Comparison of ENCODE assay signal across 8 cellular contexts in the genomic region with DNA sequence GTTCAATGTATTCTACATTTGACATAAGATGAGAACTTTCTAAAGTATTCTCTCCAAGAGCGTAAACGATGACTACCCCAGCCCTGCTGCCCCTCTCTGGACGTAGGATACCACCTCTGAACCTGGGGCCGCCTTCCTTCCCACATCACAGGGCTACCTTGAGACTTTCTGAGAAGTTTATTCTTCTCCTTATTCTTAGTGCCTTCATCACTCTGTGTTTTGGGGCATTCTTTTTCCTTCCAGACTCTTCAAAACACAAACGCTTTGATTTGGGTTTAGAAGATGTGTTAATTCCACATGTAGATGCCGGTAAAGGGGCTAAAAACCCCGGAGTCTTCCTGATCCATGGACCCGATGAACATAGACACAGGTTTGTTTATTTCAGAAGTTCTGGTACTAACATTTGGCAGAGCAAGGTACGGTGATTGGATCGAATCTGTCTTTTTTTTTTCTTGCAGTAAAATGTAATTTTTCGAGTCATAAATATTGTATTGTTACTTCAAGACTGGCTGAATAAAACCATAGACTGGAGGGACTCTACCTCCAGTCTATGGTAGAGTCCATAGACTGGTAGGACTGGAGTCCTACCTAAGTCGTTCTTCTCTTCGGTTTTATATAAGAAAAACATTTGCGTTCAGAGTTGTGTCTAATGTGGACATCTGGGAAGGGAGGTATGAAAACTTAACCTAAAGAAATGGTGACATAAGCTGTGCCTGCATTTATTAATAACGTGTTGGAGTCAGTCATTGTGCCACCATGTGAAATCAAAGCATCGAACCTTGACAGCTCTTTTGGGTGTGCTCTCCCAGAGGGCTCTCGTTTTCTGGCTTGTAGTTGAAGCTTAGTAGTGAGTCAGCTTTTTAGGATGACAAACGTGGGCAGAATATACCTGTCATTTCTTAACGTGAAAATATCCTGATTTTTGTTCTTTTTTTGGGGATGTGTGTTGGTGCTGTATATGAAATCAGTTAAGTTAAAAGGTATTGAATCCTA. TPM values are rescaled to one million over a fixed set of nuclear protein-coding genes. Genes with fewer than 3 reads are reported as not detected.
DNase-seq lines count a peak whose midpoint lies in the region; ATAC-seq and TF ChIP-seq lines count a peak whose summit lies in the region.

No MANE protein-coding gene starts in this region.

- POLR2A ChIA-PET in CD8-positive, alpha-beta T cell (lab: Charles Lee) = no interaction called here
- POLR2A ChIA-PET in OCI-LY7 (lab: Charles Lee) = interaction anchor here (0.9 to 1.4 kb wide), 3 partner anchors 11 to 140 kb away, joined by 4 to 6 read pairs (median 5); no protein-coding TSS in a partner anchor

- H3K27me3 Mint-ChIP-seq in CD8-positive, alpha-beta T cell (ENCODE audit: low read depth) = no peaks in the 10 kb centered on the region

- peaks cover 14% of the 10 kb centered on the region for H3K36me3 Mint-ChIP-seq in CD8-positive, alpha-beta T cell

- H3K27me3 ChIP-seq in CD8-positive, alpha-beta T cell (ENCODE audit: insufficient read depth, low read length) = no peaks in the 10 kb centered on the region
- no peaks in the 10 kb centered on the region for H3K27me3 ChIP-seq in colonic mucosa
- H3K27me3 ChIP-seq in mucosa of rectum (ENCODE audit: control insufficient read depth in 2 of 2, insufficient read depth in 2 of 2, low read length in 2 of 2) = no peaks in the 10 kb centered on the region

- no peaks in the 10 kb centered on the region for H3K9me3 ChIP-seq in CD8-positive, alpha-beta T cell (ENCODE audit: low read length)
- H3K9me3 ChIP-seq in OCI-LY7 (ENCODE audit: low read length) = no peaks in the 10 kb centered on the region
- H3K9me3 ChIP-seq in colonic mucosa = no peaks in the 10 kb centered on the region
- H3K9me3 ChIP-seq in mucosa of rectum (ENCODE audit: control insufficient read depth in 2 of 2, low read length in 2 of 2) = no peaks in the 10 kb centered on the region

- H3K36me3 ChIP-seq in CD8-positive, alpha-beta T cell (ENCODE audit: insufficient read depth, low read length) = no peaks in the 10 kb centered on the region
- H3K36me3 ChIP-seq in OCI-LY7 (ENCODE audit: insufficient read depth, low read length) = no peaks in the 10 kb centered on the region
- H3K36me3 ChIP-seq in colonic mucosa = no peaks in the 10 kb centered on the region
- no peaks in the 10 kb centered on the region for H3K36me3 ChIP-seq in mucosa of rectum (ENCODE audit: control insufficient read depth in 2 of 2, insufficient read depth in 2 of 2, low read length in 2 of 2)

- no peak for TF ChIP-seq CTCF in CD8-positive, alpha-beta T cell (IDR thresholded peaks at IDR 0.05)
- TF ChIP-seq CTCF in OCI-LY7 (conservative IDR thresholded peaks at IDR 0.05; ENCODE audit: low read length) = no peak; the same call in 1 of the 2 replicates
- no peak for TF ChIP-seq CTCF in colonic mucosa (IDR thresholded peaks at IDR 0.05)

- no peak overlapping the region for H3K27ac ChIP-seq in CD8-positive, alpha-beta T cell (ENCODE audit: low read depth, low read length)
- H3K27ac ChIP-seq in OCI-LY7 (ENCODE audit: low read depth, low read length, poor library complexity, severe bottlenecking) (peak overlapping the region; percentile 74), colonic mucosa (peak overlapping the region; percentile 100), mucosa of rectum (ENCODE audit: low read depth in 2 of 2, low read length in 2 of 2) (peak overlapping the region; percentile 96)

- H3K4me3 ChIP-seq in CD8-positive, alpha-beta T cell (ENCODE audit: low read depth, low read length) = peak overlapping the region; percentile 57
- H3K4me3 ChIP-seq in OCI-LY7 (ENCODE audit: low read depth, low read length, poor library complexity, severe bottlenecking) = peak overlapping the region; percentile 88
- peak overlapping the region; percentile 92 for H3K4me3 ChIP-seq in colonic mucosa
- peak overlapping the region; percentile 88 to 98 for H3K4me3 ChIP-seq in mucosa of rectum (ENCODE audit: low read length in 2 of 2)

- BruUV-seq in OCI-LY7 (replicated peaks; lab: Mats Ljungman, UMichigan) = TSS peak; percentile 69

- intact Hi-C loops in CD8-positive, alpha-beta T cell (cut with DNase I, micrococcal nuclease) = loop anchor here (5.0 to 10.0 kb wide), 10 partner anchors 46 to 954 kb away; partner anchors contain the start of genes GDAP2 (in 2 of the 2), WDR3 (in 2 of the 2), CD58 (in 1 of the 2) and TTF2 (in 1 of the 2)
- intact Hi-C loops in OCI-LY7 (cut with micrococcal nuclease; ENCODE audit: unreplicated experiment) = loop anchor here (5.0 to 10.0 kb wide), 3 partner anchors 296 to 559 kb away; partner anchors contain the start of genes GDAP2, TTF2 and WDR3
- intact Hi-C loops in colonic mucosa (cut with DNase I) = no loop called here

- H4K20me1 ChIP-seq in OCI-LY7 (ENCODE audit: insufficient read depth, low read length) = peaks cover 30% of the 10 kb centered on the region

- H3K79me2 ChIP-seq in OCI-LY7 (ENCODE audit: insufficient read depth, low read depth, low read length) = peaks cover 69% of the 10 kb centered on the region

- H3K27ac Mint-ChIP-seq in CD8-positive, alpha-beta T cell = peak overlapping the region; percentile 93

- DNase-seq in CD8-positive, alpha-beta T cell = peak in 2 of 7 experiments; percentile 16 to 20
- DNase-seq in OCI-LY7 (ENCODE audit: low spot score) = peak; percentile 63
- peak; percentile 31 for DNase-seq in colonic mucosa
- no peak for DNase-seq in anterior cingulate cortex (lab: John Stamatoyannopoulos, UW)
- DNase-seq in NCI-H146 (lab: John Stamatoyannopoulos, UW) = no peak

- peak overlapping the region; percentile 86; the same call in 1 of the 2 replicates for H2AFZ ChIP-seq in OCI-LY7 (ENCODE audit: low read length)

- CTCF ChIA-PET in CD8-positive, alpha-beta T cell (lab: Charles Lee) = interaction anchor here (0.8 kb wide), 1 partner anchor 240 kb away, joined by 3 read pairs; no protein-coding TSS in a partner anchor
- CTCF ChIA-PET in OCI-LY7 (lab: Charles Lee; ENCODE audit: unreplicated experiment) = interaction anchor here (1.0 kb wide), 1 partner anchor 308 kb away, joined by 3 read pairs; the partner anchor contains the start of gene TTF2

- no peaks in the 10 kb centered on the region for H3K9me2 ChIP-seq in OCI-LY7 (ENCODE audit: insufficient read depth, low read length)

- peaks cover 53% of the 10 kb centered on the region for H3K4me1 ChIP-seq in CD8-positive, alpha-beta T cell (ENCODE audit: insufficient read depth, low read length)
- peaks cover 40% of the 10 kb centered on the region for H3K4me1 ChIP-seq in OCI-LY7 (ENCODE audit: insufficient read depth, low read length, poor library complexity, severe bottlenecking)
- H3K4me1 ChIP-seq in colonic mucosa = peaks cover 3% of the 10 kb centered on the region
- H3K4me1 ChIP-seq in mucosa of rectum (ENCODE audit: control insufficient read depth in 2 of 2, insufficient read depth in 2 of 2, low read length in 2 of 2) = peaks cover 13 to 17% of the 10 kb centered on the region in 2 donors

- peak overlapping the region; percentile 94 for H3K4me2 ChIP-seq in OCI-LY7 (ENCODE audit: low read length)

- no peaks in the 10 kb centered on the region for H3K9me3 Mint-ChIP-seq in CD8-positive, alpha-beta T cell

- no peak for ATAC-seq in CD8-positive, alpha-beta T cell
- peak; percentile 19 for ATAC-seq in GM18909 (IDR thresholded peaks at IDR 0.05; ENCODE audit: poor library complexity, unreplicated experiment)
- no peak for ATAC-seq in HG02759 (IDR thresholded peaks at IDR 0.05; ENCODE audit: unreplicated experiment)

- H3K4me1 Mint-ChIP-seq in CD8-positive, alpha-beta T cell (ENCODE audit: low read depth) = peaks cover 78% of the 10 kb centered on the region

- peak overlapping the region; percentile 90 for H3K4me3 Mint-ChIP-seq in CD8-positive, alpha-beta T cell

- peak overlapping the region; percentile 70 to 97 for H3K9ac ChIP-seq in colonic mucosa (ENCODE audit: low read depth in 2 of 2, low read length in 2 of 2)
- H3K9ac ChIP-seq in mucosa of rectum (ENCODE audit: low read depth in 1 of 2, low read length in 2 of 2) = peak overlapping the region; percentile 86 to 98

RNA-seq across cellular contexts. Expression of gene MAN1A2, which starts 1.2 kb away (rescaled TPM):
- total RNA-seq in CD8-positive, alpha-beta T cell = 10 to 100 TPM; 46.5 to 49.3 TPM
- total RNA-seq in OCI-LY7 (2014; rRNA removed; shearing (Covaris generic)) = 16.1 and 18.9 TPM in 2 replicates
- total RNA-seq in OCI-LY7 (2022) (27.5 and 31.2 TPM in 2 replicates), colonic mucosa (10 to 100 TPM; 27.9 to 35.7 TPM)

Comparison
In these comparisons a context has a peak if more than half of its experiments do, and no peak if none do; other contexts are left out.
1. DNase-seq: peak in OCI-LY7 (single experiment) and colonic mucosa (single experiment); none in anterior cingulate cortex (0 of 58) and NCI-H146 (single experiment).
2. Peak in every context shown above with its lines, with median percentiles within 50 percentile points of each other: H3K4me3 ChIP-seq.